8 cellular contexts compared by ENCODE assay signal in genomic region chr2:53740170-53740569, GRCh38. TPM values are rescaled to one million over a fixed set of nuclear protein-coding genes. Genes with fewer than 3 reads are reported as not detected.
DNase-seq lines count a peak whose midpoint lies in the region; ATAC-seq and TF ChIP-seq lines count a peak whose summit lies in the region.
"Had no signal": no experiment of that assay in that cellular context is flagged by ENCODE, and none has a peak within 500 bp of the region (broad histone marks: within the 10 kb centered on the region; RNA-seq: fewer than 3 reads in every experiment).

No MANE protein-coding gene starts in this region.

- H2AFZ ChIP-seq in osteoblast (ENCODE audit: low read length): no peak overlapping the region

- DNase-seq in GM12864 (ENCODE audit: low read depth) (no peak), NCI-H1694 treated with DMSO at 0.1 percent for 48 hours (lab: John Stamatoyannopoulos, UW) (peak; percentile 29), cardiac fibroblast (ENCODE audit: low read depth in 2 of 2) (peak; percentile 70 to 72), osteoblast (ENCODE audit: insufficient read length, low spot score, missing footprints) (peak; percentile 8)
- DNase-seq: effector memory CD4-positive, alpha-beta T cell had no signal

- H3K4me3 ChIP-seq in GM12864 (ENCODE audit: low read depth, low read length): no peak overlapping the region
- H3K4me3 ChIP-seq in cardiac fibroblast (replicated peaks in 1 of 2; ENCODE audit: low read depth in 2 of 2, low read length in 2 of 2): no peak overlapping the region
- H3K4me3 ChIP-seq in osteoblast (ENCODE audit: insufficient read depth, low read length): no peak overlapping the region
- no peak overlapping the region for H3K4me3 ChIP-seq in gastroesophageal sphincter

- H3K4me1 ChIP-seq in osteoblast (ENCODE audit: insufficient read depth, low read length) (no peaks in the 10 kb centered on the region), gastroesophageal sphincter (peaks cover 0 to 20% (median 0%) of the 10 kb centered on the region in 3 donors)

- H3K9me3 ChIP-seq in osteoblast (ENCODE audit: low read depth, low read length) (no peaks in the 10 kb centered on the region), gastroesophageal sphincter (no peaks in the 10 kb centered on the region)

- no peaks in the 10 kb centered on the region for H4K20me1 ChIP-seq in osteoblast (ENCODE audit: insufficient read depth, low read length)

- TF ChIP-seq EP300 in gastroesophageal sphincter (IDR thresholded peaks at IDR 0.05): no peak

- H3K27ac ChIP-seq in osteoblast (ENCODE audit: low read depth, low read length) (no peak overlapping the region), gastroesophageal sphincter (no peak overlapping the region)

- no peak for TF ChIP-seq POLR2A in gastroesophageal sphincter (IDR thresholded peaks at IDR 0.05)

- H3K27me3 ChIP-seq in osteoblast (ENCODE audit: insufficient read depth, low read length): no peaks in the 10 kb centered on the region
- no peaks in the 10 kb centered on the region for H3K27me3 ChIP-seq in gastroesophageal sphincter

- TF ChIP-seq CTCF in GM12864 (IDR thresholded peaks at IDR 0.05; ENCODE audit: low read depth, low read length, missing control alignments): peak; percentile 23
- peak; percentile 38 for TF ChIP-seq CTCF in cardiac fibroblast (IDR thresholded peaks at IDR 0.05; ENCODE audit: low read depth, low read length)
- TF ChIP-seq CTCF in osteoblast (IDR thresholded peaks at IDR 0.05; ENCODE audit: extremely low read depth, low read depth, low read length): peak; percentile 65
- TF ChIP-seq CTCF in gastroesophageal sphincter (IDR thresholded peaks at IDR 0.05): peak in 1 of 4 experiments; percentile 33

- no peaks in the 10 kb centered on the region for H3K79me2 ChIP-seq in osteoblast (ENCODE audit: insufficient read depth, low read length)

- ATAC-seq in gastroesophageal sphincter (no peak), GM18868 (IDR thresholded peaks at IDR 0.05; ENCODE audit: unreplicated experiment) (no peak), GM21529 (IDR thresholded peaks at IDR 0.05; ENCODE audit: unreplicated experiment) (no peak)

- H3K4me2 ChIP-seq in osteoblast (ENCODE audit: insufficient read depth, low read length): no peak overlapping the region

- H3K36me3 ChIP-seq in osteoblast (ENCODE audit: insufficient read depth, low read length) (no peaks in the 10 kb centered on the region), gastroesophageal sphincter (no peaks in the 10 kb centered on the region)

RNA-seq across cellular contexts. Expression of gene CHAC2, which starts 27.4 kb away (rescaled TPM):
- 2.7 and 3.3 TPM in 2 replicates for total RNA-seq in osteoblast
- total RNA-seq in gastroesophageal sphincter: 1 to 10 TPM; 1.6 to 3.6 (median 2.1) TPM

RNA-seq across cellular contexts. Expression of gene ASB3, which starts 46.6 kb away (rescaled TPM):
- total RNA-seq in osteoblast (21.4 and 23.9 TPM in 2 replicates), gastroesophageal sphincter (10 to 100 TPM; 14.0 to 19.3 (median 16.6) TPM)

RNA-seq across cellular contexts. Expression of gene ERLEC1, which starts 46.7 kb away (rescaled TPM):
- total RNA-seq in osteoblast (95.2 and 114 TPM in 2 replicates), gastroesophageal sphincter (10 to 100 TPM; 34.4 to 54.1 (median 44.5) TPM)
